35 cellular contexts compared by ENCODE assay signal in genomic region chr18:34620258-34620861, GRCh38.
DNase-seq lines count a peak whose midpoint lies in the region; ATAC-seq, FAIRE-seq and TF ChIP-seq lines count a peak whose summit lies in the region.
"Had no signal": no experiment of that assay in that cellular context is flagged by ENCODE, and none has a peak within 500 bp of the region (broad histone marks: within the 10 kb centered on the region; RNA-seq: fewer than 3 reads in every experiment).

No MANE protein-coding gene starts in this region.

- no peak overlapping the region for H2AK5ac ChIP-seq in IMR-90 (ENCODE audit: low read depth, low read length)

- no peak overlapping the region for H3K14ac ChIP-seq in IMR-90 (replicated peaks; ENCODE audit: low read depth, low read length)

- H2AK9ac ChIP-seq in IMR-90 (replicated peaks; ENCODE audit: low read depth, low read length, poor library complexity), result no peak overlapping the region

- no peaks in the 10 kb centered on the region for H3K79me2 ChIP-seq in HepG2 (ENCODE audit: insufficient read depth, low read length)

- H3K4me2 ChIP-seq in HepG2 (ENCODE audit: low read depth, low read length) (no peak overlapping the region), IMR-90 (ENCODE audit: low read depth, low read length) (no peak overlapping the region)
- H3K4me2 ChIP-seq: A549; BLaER1; BLaER1 treated with 17β-estradiol and CSF1 and Interleukin-3, amounts not matched to agents 10 nM and 100 nM had no signal

- in situ Hi-C loops in HepG2 (cut with HindIII; ENCODE audit: extremely low pct_ligation_motif_present, low pct_unique_long_range_greater_than_20kb), result no loop called here
- in situ Hi-C loops in IMR-90 (cut with MboI; ENCODE audit: low sequenced_read_pairs), result no loop called here

- H3K9me3 ChIP-seq in HepG2 (ENCODE audit: low read length) (peaks cover 11% of the 10 kb centered on the region; the same call in 1 of the 2 replicates), right lobe of liver (no peaks in the 10 kb centered on the region), HEK293 (ENCODE audit: control insufficient read depth, insufficient read depth, low read depth, low read length) (no peaks in the 10 kb centered on the region; the same call in 1 of the 2 replicates), IMR-90 (ENCODE audit: control insufficient read depth, insufficient read depth, low read length) (peaks cover 3% of the 10 kb centered on the region; the same call in 1 of the 2 replicates), endodermal cell (ENCODE audit: control insufficient read depth, low read length) (peaks cover 42% of the 10 kb centered on the region)
- H3K9me3 ChIP-seq: A549, BE2C, Caco-2 had no signal

- no peak overlapping the region for H3K4me3 Mint-ChIP-seq in endodermal cell
- H3K4me3 Mint-ChIP-seq: B cell; CD14-positive monocyte; CD4-positive, alpha-beta memory T cell; CD4-positive, alpha-beta T cell; CD8-positive, alpha-beta memory T cell; CD8-positive, alpha-beta T cell had no signal

- no peak overlapping the region for H3K56ac ChIP-seq in IMR-90 (ENCODE audit: extremely low read depth, insufficient read depth, low read length)

- no peaks in the 10 kb centered on the region for H3K4me1 ChIP-seq in HepG2 (ENCODE audit: insufficient read depth, low read length)
- no peaks in the 10 kb centered on the region for H3K4me1 ChIP-seq in right lobe of liver
- peaks cover 6% of the 10 kb centered on the region; the same call in 1 of the 2 replicates for H3K4me1 ChIP-seq in HEK293 (ENCODE audit: control insufficient read depth, insufficient read depth, low read length)
- H3K4me1 ChIP-seq in IMR-90 (ENCODE audit: control insufficient read depth, insufficient read depth, low read length), result no peaks in the 10 kb centered on the region
- H3K4me1 ChIP-seq in endodermal cell (ENCODE audit: control insufficient read depth, insufficient read depth, low read length), result no peaks in the 10 kb centered on the region
- H3K4me1 ChIP-seq: A549, BE2C, BLaER1, Caco-2 had no signal

- TF ChIP-seq EP300 in HepG2 (IDR thresholded peaks at IDR 0.05; ENCODE audit: low read depth in 2 of 2, low read length in 2 of 2) (no peak), HepG2 (CRISPR knock-in tag; IDR thresholded peaks at IDR 0.05; ENCODE audit: borderline replicate concordance) (no peak)

- no peak overlapping the region for H2BK5ac ChIP-seq in IMR-90 (ENCODE audit: low read depth, low read length, poor library complexity, severe bottlenecking)

- H3K27me3 Mint-ChIP-seq in endodermal cell (ENCODE audit: insufficient read depth), result no peaks in the 10 kb centered on the region
- H3K27me3 Mint-ChIP-seq: B cell; CD4-positive, alpha-beta memory T cell; CD4-positive, alpha-beta T cell; CD4-positive, CD25-positive, alpha-beta regulatory T cell; CD8-positive, alpha-beta memory T cell had no signal

- TF ChIP-seq CTCF in HepG2 (CRISPR knock-in tag; IDR thresholded peaks at IDR 0.05), result no peak
- TF ChIP-seq CTCF in right lobe of liver (IDR thresholded peaks at IDR 0.05), result no peak
- no peak for TF ChIP-seq CTCF in HEK293 (tag by site-specific recombination; IDR thresholded peaks at IDR 0.05)
- no peak for TF ChIP-seq CTCF in IMR-90 (conservative IDR thresholded peaks at IDR 0.05; ENCODE audit: low read depth, low read length)
- TF ChIP-seq CTCF in endodermal cell (conservative IDR thresholded peaks at IDR 0.05), result no peak
- TF ChIP-seq CTCF in GM10266 (IDR thresholded peaks at IDR 0.05; ENCODE audit: control insufficient read depth, insufficient read depth, low read depth, missing control alignments), result no peak

- H2BK15ac ChIP-seq in IMR-90 (ENCODE audit: low read depth, low read length), result no peak overlapping the region

- no peak for TF ChIP-seq POLR2A in HepG2 (IDR thresholded peaks at IDR 0.05; ENCODE audit: insufficient read depth in 1 of 2, low read depth in 2 of 2, low read length in 2 of 2)
- no peak for TF ChIP-seq POLR2A in right lobe of liver (IDR thresholded peaks at IDR 0.05)
- no peak for TF ChIP-seq POLR2A in IMR-90 (IDR thresholded peaks at IDR 0.05; ENCODE audit: low read depth, low read length)

- no peaks in the 10 kb centered on the region for H3K9me1 ChIP-seq in IMR-90 (ENCODE audit: insufficient read depth, low read length)

- no peak overlapping the region for H2BK120ac ChIP-seq in IMR-90 (ENCODE audit: low read depth, low read length)

- no peak overlapping the region for H4K5ac ChIP-seq in IMR-90 (ENCODE audit: low read depth, low read length)

- peaks cover 32% of the 10 kb centered on the region for H3K36me3 Mint-ChIP-seq in endodermal cell (ENCODE audit: low read depth)
- H3K36me3 Mint-ChIP-seq: CD14-positive monocyte; CD4-positive, alpha-beta memory T cell; CD4-positive, CD25-positive, alpha-beta regulatory T cell; CD8-positive, alpha-beta memory T cell; CD8-positive, alpha-beta T cell had no signal

- DNase-seq in HepG2 (ENCODE audit: low spot score) (no peak), right lobe of liver (no peak), IMR-90 (no peak), endodermal cell (no peak), GM10266 (ENCODE audit: extremely low spot score) (no peak)
- DNase-seq: 8988T; ACHN; AML-193; BE2C; C1 segment of cervical spinal cord; Caco-2; Calu3; CD4-positive, alpha-beta memory T cell; CD4-positive, alpha-beta T cell; CD4-positive, CD25-positive, alpha-beta regulatory T cell; CD8-positive, alpha-beta memory T cell; CD8-positive, alpha-beta T cell; COR-L47; DMS 273 treated with DMSO at 0.1 percent for 48 hours; DMS153; DMS53; DMS79; DMS79 treated with DMSO at 0.1 percent for 48 hours; DND-41; EL had no signal

- POLR2A ChIA-PET in HepG2 (lab: Yijun Ruan, JAX), result no interaction called here
- POLR2A ChIA-PET in HEK293 (lab: Yijun Ruan, JAX), result no interaction called here
- POLR2A ChIA-PET in IMR-90 (lab: Charles Lee; ENCODE audit: unreplicated experiment), result no interaction called here

- H3K27ac ChIP-seq in HepG2 (ENCODE audit: extremely low read length, insufficient read depth, low read length) (no peak overlapping the region), right lobe of liver (no peak overlapping the region), HEK293 (ENCODE audit: extremely low read depth, low read depth, low read length) (no peak overlapping the region), IMR-90 (ENCODE audit: insufficient read depth, low read length) (no peak overlapping the region), endodermal cell (ENCODE audit: low read depth, low read length) (no peak overlapping the region)
- H3K27ac ChIP-seq: 22Rv1; A549; BLaER1; BLaER1 treated with 17β-estradiol and CSF1 and Interleukin-3, amounts not matched to agents 10 nM and 100 nM; C4-2B had no signal

- no peaks in the 10 kb centered on the region for H4K20me1 ChIP-seq in HepG2 (ENCODE audit: insufficient read depth, low read length)
- H4K20me1 ChIP-seq in IMR-90 (ENCODE audit: insufficient read depth, low read length), result no peaks in the 10 kb centered on the region
- H4K20me1 ChIP-seq: BLaER1 had no signal

- CTCF ChIA-PET in HepG2 (lab: Yijun Ruan, JAX; ENCODE audit: low intra/inter-chr PET ratio, low total read pairs), result no interaction called here
- CTCF ChIA-PET in HEK293 (lab: Yijun Ruan, JAX), result interaction anchor here (2.1 kb wide), 1 partner anchor 41 kb away, joined by 6 read pairs; no protein-coding TSS in a partner anchor
- CTCF ChIA-PET in IMR-90 (lab: Yijun Ruan, JAX), result no interaction called here

- no peak overlapping the region for H3K9ac ChIP-seq in HepG2 (ENCODE audit: insufficient read depth, low read depth, low read length)
- H3K9ac ChIP-seq in IMR-90 (ENCODE audit: low read depth, low read length), result no peak overlapping the region
- no peak overlapping the region for H3K9ac ChIP-seq in endodermal cell (ENCODE audit: extremely low read depth, low read length, poor library complexity, severe bottlenecking)
- H3K9ac ChIP-seq: BLaER1; BLaER1 treated with 17β-estradiol and CSF1 and Interleukin-3, amounts not matched to agents 10 nM and 100 nM had no signal

- ATAC-seq in HepG2 (no peak), right lobe of liver (no peak), IMR-90 (ENCODE audit: low read depth) (no peak), GM21786 (IDR thresholded peaks at IDR 0.05; ENCODE audit: unreplicated experiment) (no peak), GM19463 (IDR thresholded peaks at IDR 0.05; ENCODE audit: unreplicated experiment) (no peak)
- ATAC-seq: A549; CD8-positive, alpha-beta T cell had no signal

- no peak for FAIRE-seq in HepG2 (lab: Jason Lieb, UNC)
- FAIRE-seq: A549 had no signal

- no peaks in the 10 kb centered on the region for H3K27me3 ChIP-seq in HepG2 (ENCODE audit: control insufficient read depth in 1 of 2, insufficient read depth in 2 of 2, low read length in 2 of 2)
- H3K27me3 ChIP-seq in right lobe of liver, result no peaks in the 10 kb centered on the region
- 0 out of 2 replicates have a peak, but pooled peaks cover 2% of the 10 kb centered on the region for H3K27me3 ChIP-seq in IMR-90 (ENCODE audit: control insufficient read depth, insufficient read depth, low read length)
- H3K27me3 ChIP-seq in endodermal cell (ENCODE audit: control insufficient read depth, insufficient read depth, low read length, poor library complexity, severe bottlenecking), result no peaks in the 10 kb centered on the region
- H3K27me3 ChIP-seq: BE2C; BLaER1; BLaER1 treated with 17β-estradiol and CSF1 and Interleukin-3, amounts not matched to agents 10 nM and 100 nM had no signal

- intact Hi-C loops in HepG2 (cut with micrococcal nuclease; ENCODE audit: unreplicated experiment), result no loop called here
- intact Hi-C loops in right lobe of liver (cut with DNase I), result no loop called here
- intact Hi-C loops in IMR-90 (cut with micrococcal nuclease), result no loop called here

- H3K27ac Mint-ChIP-seq in endodermal cell, result no peak overlapping the region
- H3K27ac Mint-ChIP-seq: B cell; CD14-positive monocyte; CD4-positive, alpha-beta memory T cell; CD4-positive, alpha-beta T cell; CD4-positive, CD25-positive, alpha-beta regulatory T cell; CD8-positive, alpha-beta memory T cell; CD8-positive, alpha-beta T cell had no signal

- BruUV-seq in HepG2 (replicated peaks; lab: Mats Ljungman, UMichigan) (no TSS peak), IMR-90 (replicated peaks; lab: Mats Ljungman, UMichigan) (no TSS peak)

- no peaks in the 10 kb centered on the region for H3K79me1 ChIP-seq in IMR-90 (ENCODE audit: low read depth in 1 of 2, low read length in 2 of 2)

- WGBS in HepG2 (ENCODE audit: low lambda C conversion rate), result 53% methylated on average over 5 of the region's 5 CpGs
- 88% methylated on average over 5 of the region's 5 CpGs for WGBS in right lobe of liver (ENCODE audit: insufficient coverage, low coverage, low lambda C conversion rate, missing lambda C conversion rate)
- no CpG with 5 or more reads among the region's 5 CpGs for WGBS in IMR-90 (ENCODE audit: extremely low coverage in 2 of 2, insufficient read length in 1 of 2), 2 experiments
- 94 to 100% methylated on average over 1 to 3 of the region's 5 CpGs for WGBS in endodermal cell (ENCODE audit: insufficient coverage in 1 of 2, insufficient read length in 1 of 2), 2 experiments

- TF ChIP-seq RAD21 in HepG2 (CRISPR knock-in tag; IDR thresholded peaks at IDR 0.05) (no peak), IMR-90 (IDR thresholded peaks at IDR 0.05; ENCODE audit: low read length) (no peak)

- no peak overlapping the region for H4K91ac ChIP-seq in IMR-90 (ENCODE audit: insufficient read depth, low read depth, low read length)

- H3K4me3 ChIP-seq in HepG2 (replicated peaks in 1 of 3; ENCODE audit: insufficient read depth in 1 of 3, low read depth in 2 of 3, low read length in 3 of 3), result no peak overlapping the region
- no peak overlapping the region for H3K4me3 ChIP-seq in right lobe of liver
- H3K4me3 ChIP-seq in HEK293 (ENCODE audit: low read depth, low read length), result no peak overlapping the region
- H3K4me3 ChIP-seq in IMR-90 (ENCODE audit: insufficient read depth, low read depth, low read length), result no peak overlapping the region
- H3K4me3 ChIP-seq in endodermal cell (ENCODE audit: low read length), result peak overlapping the region; percentile 39
- H3K4me3 ChIP-seq: A549; BLaER1; BLaER1 treated with 17β-estradiol and CSF1 and Interleukin-3, amounts not matched to agents 10 nM and 100 nM had no signal

- H2AFZ ChIP-seq in HepG2 (ENCODE audit: low read length), result no peak overlapping the region
- no peak overlapping the region for H2AFZ ChIP-seq in IMR-90 (replicated peaks; ENCODE audit: low read length, poor library complexity)

- H3K23ac ChIP-seq in IMR-90 (ENCODE audit: low read depth, low read length), result no peak overlapping the region

- no peak overlapping the region for H3K18ac ChIP-seq in IMR-90 (ENCODE audit: low read depth, low read length)

- peaks cover 13% of the 10 kb centered on the region for H3K4me1 Mint-ChIP-seq in endodermal cell
- H3K4me1 Mint-ChIP-seq: B cell; CD14-positive monocyte; CD4-positive, alpha-beta memory T cell; CD4-positive, CD25-positive, alpha-beta regulatory T cell; CD8-positive, alpha-beta memory T cell had no signal

- peaks cover 36% of the 10 kb centered on the region for H3K9me3 Mint-ChIP-seq in endodermal cell

- H2BK20ac ChIP-seq in IMR-90 (ENCODE audit: low read depth, low read length), result no peak overlapping the region

- H3K36me3 ChIP-seq in HepG2 (replicated peaks in 1 of 2; ENCODE audit: control insufficient read depth in 1 of 2, insufficient read depth in 2 of 2, low read length in 2 of 2) (no peaks in the 10 kb centered on the region), right lobe of liver (no peaks in the 10 kb centered on the region), HEK293 (ENCODE audit: control insufficient read depth in 2 of 2, insufficient read depth in 1 of 2, low read length in 2 of 2) (no peaks in the 10 kb centered on the region), IMR-90 (ENCODE audit: control insufficient read depth, insufficient read depth, low read length) (no peaks in the 10 kb centered on the region), endodermal cell (ENCODE audit: control insufficient read depth, insufficient read depth, low read length) (peaks cover 4% of the 10 kb centered on the region)
- H3K36me3 ChIP-seq: BE2C, BLaER1 had no signal

- H3K4ac ChIP-seq in IMR-90 (ENCODE audit: low read depth, low read length), result no peak overlapping the region

- no peak overlapping the region for H4K8ac ChIP-seq in IMR-90 (ENCODE audit: low read depth in 2 of 2, low read length in 2 of 2)

- dilution Hi-C loops in IMR-90 (cut with HindIII; ENCODE audit: low sequenced_read_pairs, unreplicated experiment), result no loop called here

Comparison
In these comparisons a context has a peak if more than half of its experiments do, and no peak if none do; other contexts are left out.
1. Of the 63 proteins assayed by ChIP-seq in both HepG2 and HEK293: peak only in HepG2: none; only in HEK293: SETDB1; in both: none; in neither: 62.